ENCODE assay signal across 17 cellular contexts in genomic region chr15:51629612-51630011, GRCh38. TPM values are rescaled to one million over a fixed set of nuclear protein-coding genes. Genes with fewer than 3 reads are reported as not detected.
DNase-seq lines count a peak whose midpoint lies in the region; ATAC-seq and TF ChIP-seq lines count a peak whose summit lies in the region.
"Had no signal": no experiment of that assay in that cellular context is flagged by ENCODE, and none has a peak within 500 bp of the region (broad histone marks: within the 10 kb centered on the region; RNA-seq: fewer than 3 reads in every experiment).

No MANE protein-coding gene starts in this region.

- no peaks in the 10 kb centered on the region for H3K36me3 ChIP-seq in naive thymus-derived CD4-positive, alpha-beta T cell (ENCODE audit: control insufficient read depth in 2 of 3, insufficient read depth in 3 of 3, low read length in 3 of 3)
- H3K36me3 ChIP-seq: breast epithelium, tibial artery had no signal

- no peak for TF ChIP-seq CTCF in CD14-positive monocyte (IDR thresholded peaks at IDR 0.05)
- no peak for TF ChIP-seq CTCF in epithelial cell of esophagus (IDR thresholded peaks at IDR 0.05; ENCODE audit: insufficient read depth, low read depth, low read length, missing control alignments)

- peak; percentile 85 for DNase-seq in CD14-positive monocyte (ENCODE audit: low spot score)
- DNase-seq in NOMO-1 treated with DMSO at 0.1 percent for 48 hours (lab: John Stamatoyannopoulos, UW; ENCODE audit: unreplicated experiment), result peak; percentile 94
- DNase-seq in epithelial cell of esophagus (ENCODE audit: low read depth), result peak; percentile 23
- no peak for DNase-seq in naive thymus-derived CD4-positive, alpha-beta T cell
- DNase-seq in NCI-H146 treated with DMSO at 0.1 percent for 48 hours (lab: John Stamatoyannopoulos, UW; ENCODE audit: unreplicated experiment), result no peak
- no peak for DNase-seq in activated CD4-positive, alpha-beta T cell treated with anti-CD3 and anti-CD28 coated beads for 1 hour
- no peak for DNase-seq in mesenteric fat pad (ENCODE audit: low spot score)
- DNase-seq: activated naive CD4-positive, alpha-beta T cell treated with Interleukin-2 at 50 U/mL for 16 hours; NCI-H1694 treated with DMSO at 0.1 percent for 48 hours; NCI-H774; SHP77 treated with DMSO at 0.1 percent for 48 hours had no signal

- no peak for TF ChIP-seq POLR2A in GM18505 (IDR thresholded peaks at IDR 0.05; ENCODE audit: borderline replicate concordance, extremely low read depth, insufficient read depth, insufficient read length)

- H3K27ac Mint-ChIP-seq in CD14-positive monocyte, result peak overlapping the region; percentile 96 to 100 (median 98)
- no peak overlapping the region for H3K27ac Mint-ChIP-seq in naive thymus-derived CD4-positive, alpha-beta T cell
- H3K27ac Mint-ChIP-seq: memory B cell had no signal

- peak overlapping the region; percentile 31 to 72 for H3K4me3 Mint-ChIP-seq in CD14-positive monocyte
- no peak overlapping the region for H3K4me3 Mint-ChIP-seq in naive thymus-derived CD4-positive, alpha-beta T cell
- H3K4me3 Mint-ChIP-seq: memory B cell had no signal

- ATAC-seq in naive thymus-derived CD4-positive, alpha-beta T cell, result peak; percentile 82
- ATAC-seq in GM18505 (IDR thresholded peaks at IDR 0.05; ENCODE audit: unreplicated experiment), result no peak

- H3K36me3 Mint-ChIP-seq in CD14-positive monocyte, result peaks cover 0 to 3% of the 10 kb centered on the region in 2 donors
- H3K36me3 Mint-ChIP-seq in naive thymus-derived CD4-positive, alpha-beta T cell, result no peaks in the 10 kb centered on the region
- H3K36me3 Mint-ChIP-seq: memory B cell had no signal

- intact Hi-C loops in CD14-positive monocyte (cut with micrococcal nuclease), result loop anchor here in 1 of 2 donors (10.0 kb wide), 2 partner anchors 105 to 385 kb away; partner anchors contain the start of genes LYSMD2 and MAPK6
- intact Hi-C loops in naive thymus-derived CD4-positive, alpha-beta T cell (cut with micrococcal nuclease), result loop anchor here in 1 of 2 donors (10.0 kb wide), 1 partner anchor 105 kb away; the partner anchor contains the start of gene LYSMD2

- no peak overlapping the region for H3K27ac ChIP-seq in naive thymus-derived CD4-positive, alpha-beta T cell (ENCODE audit: low read depth, low read length)
- H3K27ac ChIP-seq: breast epithelium, tibial artery had no signal

- peaks cover 61% of the 10 kb centered on the region for H3K4me1 Mint-ChIP-seq in CD14-positive monocyte
- peaks cover 0 to 3% (median under 1%) of the 10 kb centered on the region in 7 donors for H3K4me1 Mint-ChIP-seq in naive thymus-derived CD4-positive, alpha-beta T cell

- no peak overlapping the region for H3K4me3 ChIP-seq in epithelial cell of esophagus (ENCODE audit: low read length)
- H3K4me3 ChIP-seq in naive thymus-derived CD4-positive, alpha-beta T cell (ENCODE audit: low read length), result no peak overlapping the region
- H3K4me3 ChIP-seq: breast epithelium, tibial artery had no signal

- H3K9me3 ChIP-seq in naive thymus-derived CD4-positive, alpha-beta T cell (ENCODE audit: control insufficient read depth in 2 of 3, low read length in 3 of 3), result no peaks in the 10 kb centered on the region
- H3K9me3 ChIP-seq: breast epithelium, tibial artery had no signal

- H3K27me3 ChIP-seq in naive thymus-derived CD4-positive, alpha-beta T cell (ENCODE audit: control insufficient read depth in 2 of 2, insufficient read depth in 2 of 2, low read length in 2 of 2), result no peaks in the 10 kb centered on the region
- H3K27me3 ChIP-seq: breast epithelium, tibial artery had no signal

- POLR2A ChIA-PET in naive thymus-derived CD4-positive, alpha-beta T cell (lab: Charles Lee), result no interaction called here

- CTCF ChIA-PET in naive thymus-derived CD4-positive, alpha-beta T cell (lab: Charles Lee), result no interaction called here

- no peaks in the 10 kb centered on the region for H3K9me3 Mint-ChIP-seq in CD14-positive monocyte
- no peaks in the 10 kb centered on the region for H3K9me3 Mint-ChIP-seq in naive thymus-derived CD4-positive, alpha-beta T cell
- H3K9me3 Mint-ChIP-seq: memory B cell had no signal

- H3K27me3 Mint-ChIP-seq in CD14-positive monocyte (ENCODE audit: low read depth in 3 of 3), result no peaks in the 10 kb centered on the region
- H3K27me3 Mint-ChIP-seq in naive thymus-derived CD4-positive, alpha-beta T cell, result peaks cover 14 to 26% (median 16%) of the 10 kb centered on the region in 5 donors
- H3K27me3 Mint-ChIP-seq: memory B cell had no signal

- no peaks in the 10 kb centered on the region for H3K4me1 ChIP-seq in naive thymus-derived CD4-positive, alpha-beta T cell (ENCODE audit: control insufficient read depth in 2 of 2, insufficient read depth in 2 of 2, low read length in 2 of 2)
- H3K4me1 ChIP-seq: breast epithelium, tibial artery had no signal

RNA-seq across cellular contexts. Expression of gene DMXL2, which starts 7.0 kb away (rescaled TPM):
- 10 to 100 TPM; 29.1 to 45.5 TPM for polyA plus RNA-seq in CD14-positive monocyte
- 10 to 100 TPM in 2 of 5 experiments, 1 to 10 TPM in 3; 6.4 to 58.3 (median 7.2) TPM for total RNA-seq in naive thymus-derived CD4-positive, alpha-beta T cell
- polyA plus RNA-seq in naive thymus-derived CD4-positive, alpha-beta T cell, result 1 to 10 TPM; 1.1 to 2.2 TPM
- total RNA-seq in mesenteric fat pad, result 46.7 TPM

RNA-seq across cellular contexts. Expression of gene SCG3, which starts 51.7 kb away (rescaled TPM):
- polyA plus RNA-seq in CD14-positive monocyte, result not detected
- total RNA-seq in naive thymus-derived CD4-positive, alpha-beta T cell, result not detected
- not detected for polyA plus RNA-seq in naive thymus-derived CD4-positive, alpha-beta T cell
- total RNA-seq in mesenteric fat pad, result not detected
- total RNA-seq: epithelial cell of proximal tubule, osteoblast had no signal

Comparison
In these comparisons a context has a peak if more than half of its experiments do, and no peak if none do; other contexts are left out.
1. DNase-seq: peak in CD14-positive monocyte (single experiment), NOMO-1 treated with DMSO at 0.1 percent for 48 hours (single experiment) and epithelial cell of esophagus (single experiment); none in naive thymus-derived CD4-positive, alpha-beta T cell (0 of 9), NCI-H146 treated with DMSO at 0.1 percent for 48 hours (single experiment), activated CD4-positive, alpha-beta T cell treated with anti-CD3 and anti-CD28 coated beads for 1 hour (single experiment) and mesenteric fat pad (single experiment).
2. H3K27ac Mint-ChIP-seq: peak in CD14-positive monocyte (7 of 7); none in naive thymus-derived CD4-positive, alpha-beta T cell (0 of 9).
3. H3K4me3 Mint-ChIP-seq: peak in CD14-positive monocyte (2 of 2); none in naive thymus-derived CD4-positive, alpha-beta T cell (0 of 10).